11 cellular contexts compared by ENCODE assay signal in the genomic region with DNA sequence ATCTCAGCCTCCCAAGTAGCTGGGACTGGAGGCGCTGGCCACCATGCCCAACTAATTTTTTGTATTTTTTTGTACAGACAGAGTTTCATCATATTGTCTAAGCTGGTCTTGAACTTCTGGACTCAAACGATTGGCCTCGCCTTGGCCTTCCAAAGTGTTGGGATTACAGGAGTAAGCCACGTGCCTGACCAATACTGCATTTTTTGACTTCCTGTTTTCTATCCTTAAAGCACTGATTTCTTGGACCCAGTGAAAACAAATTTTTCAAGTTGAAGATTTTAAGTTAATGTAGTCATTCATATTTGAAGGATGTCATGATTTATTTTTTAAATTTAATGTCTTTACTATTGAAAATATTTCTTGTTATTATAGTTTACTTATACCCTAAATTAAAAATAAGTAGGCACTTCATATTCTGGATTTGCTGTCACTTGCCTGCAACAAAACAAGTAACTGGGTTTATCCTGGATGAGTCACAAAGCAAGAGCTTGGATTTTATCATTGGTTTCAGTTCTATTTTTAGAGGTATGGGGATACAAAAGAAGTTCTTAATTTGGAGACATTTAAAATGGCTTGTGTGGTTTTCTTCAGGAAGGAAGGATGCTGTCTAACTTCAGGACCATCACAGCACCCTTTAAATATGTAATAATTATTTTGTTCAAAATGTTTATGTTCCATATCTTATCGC. TPM values are rescaled to one million over a fixed set of nuclear protein-coding genes. Genes with fewer than 3 reads are reported as not detected.
DNase-seq lines count a peak whose midpoint lies in the region; ATAC-seq and TF ChIP-seq lines count a peak whose summit lies in the region.
"Had no signal": no experiment of that assay in that cellular context is flagged by ENCODE, and none has a peak within 500 bp of the region (broad histone marks: within the 10 kb centered on the region; RNA-seq: fewer than 3 reads in every experiment).

No MANE protein-coding gene starts in this region.

- H3K36me3 Mint-ChIP-seq in activated T-cell treated with anti-CD3 and anti-CD28 coated beads, Interleukin-2, amount 50 U/mL, for 24 hours (ENCODE audit: low read depth), result peaks cover 30% of the 10 kb centered on the region
- peaks cover 7% of the 10 kb centered on the region for H3K36me3 Mint-ChIP-seq in T-helper 2 cell treated with Interferon-gamma antibody and Interleukin-4, amounts not matched to agents 5 μg/mL and 100 μg/mL, for 36 hours (ENCODE audit: low read depth)

- H3K4me3 Mint-ChIP-seq in activated T-cell treated with anti-CD3 and anti-CD28 coated beads, Interleukin-2, amount 50 U/mL, for 24 hours, result peak overlapping the region; percentile 56
- no peak overlapping the region for H3K4me3 Mint-ChIP-seq in T-helper 2 cell treated with Interferon-gamma antibody and Interleukin-4, amounts not matched to agents 5 μg/mL and 100 μg/mL, for 36 hours

- H3K27me3 ChIP-seq in Panc1 (ENCODE audit: control insufficient read depth, insufficient read depth, low read length) (no peaks in the 10 kb centered on the region), stomach smooth muscle (ENCODE audit: control insufficient read depth in 1 of 2, insufficient read depth in 2 of 2, low read length in 2 of 2) (no peaks in the 10 kb centered on the region)
- H3K27me3 ChIP-seq: Peyer's patch had no signal

- H3K27ac ChIP-seq in Panc1 (ENCODE audit: low read length) (peak overlapping the region; percentile 99; the same call in 1 of the 2 replicates), stomach smooth muscle (ENCODE audit: low read length) (peak overlapping the region; percentile 26)

- H3K9me3 Mint-ChIP-seq in activated T-cell treated with anti-CD3 and anti-CD28 coated beads, Interleukin-2, amount 50 U/mL, for 24 hours, result no peaks in the 10 kb centered on the region
- H3K9me3 Mint-ChIP-seq in T-helper 2 cell treated with Interferon-gamma antibody and Interleukin-4, amounts not matched to agents 5 μg/mL and 100 μg/mL, for 36 hours, result no peaks in the 10 kb centered on the region
- H3K9me3 Mint-ChIP-seq: activated naive CD4-positive, alpha-beta T cell treated with anti-CD3 and anti-CD28 coated beads for 36 hours; CD4-positive, alpha-beta memory T cell had no signal

- in situ Hi-C loops in Panc1 (cut with HindIII; ENCODE audit: low pct_unique_long_range_greater_than_20kb, low sequenced_read_pairs), result no loop called here

- ATAC-seq in Panc1, result no peak

- H3K4me3 ChIP-seq in Panc1 (ENCODE audit: low read depth in 2 of 2, low read length in 2 of 2) (no peak overlapping the region; a peak in 1 of 4 replicates), fibroblast of mammary gland (ENCODE audit: control insufficient read depth, low read depth, low read length) (no peak overlapping the region), stomach smooth muscle (ENCODE audit: low read length in 2 of 2) (peak overlapping the region in 1 of 2 donors; percentile 52)
- H3K4me3 ChIP-seq: Peyer's patch had no signal

- intact Hi-C loops in Panc1 (cut with micrococcal nuclease; ENCODE audit: unreplicated experiment), result loop anchor here (10.0 kb wide), 1 partner anchor 171 kb away; a partner anchor contains a TSS

- POLR2A ChIA-PET in Panc1 (lab: Charles Lee), result no interaction called here

- TF ChIP-seq CTCF in Panc1 (IDR thresholded peaks at IDR 0.05) (no peak), fibroblast of mammary gland (conservative IDR thresholded peaks at IDR 0.05; ENCODE audit: control insufficient read depth, insufficient read depth, low read depth, low read length) (no peak)

- CTCF ChIA-PET in Panc1 (lab: Charles Lee), result no interaction called here

- H3K27ac Mint-ChIP-seq in activated T-cell treated with anti-CD3 and anti-CD28 coated beads, Interleukin-2, amount 50 U/mL, for 24 hours, result peak overlapping the region; percentile 14
- no peak overlapping the region for H3K27ac Mint-ChIP-seq in T-helper 2 cell treated with Interferon-gamma antibody and Interleukin-4, amounts not matched to agents 5 μg/mL and 100 μg/mL, for 36 hours
- H3K27ac Mint-ChIP-seq: activated naive CD4-positive, alpha-beta T cell treated with anti-CD3 and anti-CD28 coated beads for 36 hours had no signal

- peak overlapping the region in 1 of 2 donors; percentile 91 for H3K9ac ChIP-seq in stomach smooth muscle (ENCODE audit: low read length in 2 of 2)

- H3K4me1 ChIP-seq in Panc1 (ENCODE audit: control insufficient read depth, insufficient read depth, low read length) (peaks cover 16% of the 10 kb centered on the region; the same call in 1 of the 2 replicates), stomach smooth muscle (ENCODE audit: control insufficient read depth, insufficient read depth, low read length) (peaks cover 10% of the 10 kb centered on the region)

- H3K4me1 Mint-ChIP-seq in activated T-cell treated with anti-CD3 and anti-CD28 coated beads, Interleukin-2, amount 50 U/mL, for 24 hours (ENCODE audit: low read depth), result peaks cover 36% of the 10 kb centered on the region
- H3K4me1 Mint-ChIP-seq in T-helper 2 cell treated with Interferon-gamma antibody and Interleukin-4, amounts not matched to agents 5 μg/mL and 100 μg/mL, for 36 hours (ENCODE audit: low read depth), result peaks cover 29% of the 10 kb centered on the region

- H3K9me3 ChIP-seq in Panc1 (ENCODE audit: control insufficient read depth, insufficient read depth, low read depth, low read length), result no peaks in the 10 kb centered on the region
- no peaks in the 10 kb centered on the region for H3K9me3 ChIP-seq in stomach smooth muscle (ENCODE audit: control insufficient read depth in 2 of 2, low read length in 2 of 2)
- H3K9me3 ChIP-seq: Peyer's patch had no signal

- BruUV-seq in Panc1 (replicated peaks; lab: Mats Ljungman, UMichigan), result no TSS peak

- no peaks in the 10 kb centered on the region for H3K27me3 Mint-ChIP-seq in activated T-cell treated with anti-CD3 and anti-CD28 coated beads, Interleukin-2, amount 50 U/mL, for 24 hours
- H3K27me3 Mint-ChIP-seq in T-helper 2 cell treated with Interferon-gamma antibody and Interleukin-4, amounts not matched to agents 5 μg/mL and 100 μg/mL, for 36 hours (ENCODE audit: low read depth), result no peaks in the 10 kb centered on the region
- H3K27me3 Mint-ChIP-seq: CD4-positive, alpha-beta memory T cell had no signal

- DNase-seq in activated T-cell treated with anti-CD3 and anti-CD28 coated beads, Interleukin-2, amount 50 U/mL, for 24 hours, result no peak
- no peak for DNase-seq in activated T-cell treated with anti-CD3 and anti-CD28 coated beads for 4 hours
- no peak for DNase-seq in Panc1 (ENCODE audit: low read depth, low spot score)
- peak; percentile 48 for DNase-seq in fibroblast of mammary gland (ENCODE audit: low read depth)
- DNase-seq in T-helper 2 cell treated with Interferon-gamma antibody and Interleukin-4, amounts not matched to agents 5 μg/mL and 100 μg/mL, for 36 hours (ENCODE audit: low spot score), result no peak
- no peak for DNase-seq in stimulated activated naive CD4-positive, alpha-beta T cell (lab: John Stamatoyannopoulos, UW)
- DNase-seq in activated CD8-positive, alpha-beta memory T cell treated with anti-CD3 and anti-CD28 coated beads, Interleukin-2, amount 50 U/mL, for 4 hours, result no peak
- DNase-seq: activated naive CD4-positive, alpha-beta T cell treated with anti-CD3 and anti-CD28 coated beads for 36 hours; CD4-positive, alpha-beta memory T cell; Peyer's patch had no signal

- H3K36me3 ChIP-seq in Panc1 (ENCODE audit: control insufficient read depth, insufficient read depth, low read length) (peaks cover 5% of the 10 kb centered on the region), stomach smooth muscle (ENCODE audit: control insufficient read depth in 2 of 2, insufficient read depth in 2 of 2, low read length in 2 of 2) (peaks cover 4 to 6% of the 10 kb centered on the region in 2 donors)
- H3K36me3 ChIP-seq: Peyer's patch had no signal

RNA-seq across cellular contexts. Expression of a gene that starts 2.2 kb away (rescaled TPM):
- total RNA-seq in Panc1 (2021; ENCODE audit: unreplicated experiment), result 24.9 TPM
- 14.6 TPM for polyA plus RNA-seq in Panc1 (2012; ENCODE audit: insufficient read length)

RNA-seq across cellular contexts. Expression of a gene that starts 54.8 kb away (rescaled TPM):
- total RNA-seq in Panc1 (2021; ENCODE audit: unreplicated experiment), result 24.1 TPM
- 11.0 TPM for polyA plus RNA-seq in Panc1 (2012; ENCODE audit: insufficient read length)
